Comparison of ENCODE assay signal across 8 cellular contexts in genomic region chr1:234963904-234964702, GRCh38.
DNase-seq lines count a peak whose midpoint lies in the region; ATAC-seq and TF ChIP-seq lines count a peak whose summit lies in the region.

No MANE protein-coding gene starts in this region.

- peak; percentile 29 for DNase-seq in activated CD4-positive, CD25-positive, alpha-beta regulatory T cell treated with anti-CD3 and anti-CD28 coated beads, Interleukin-2, amount 50 U/mL, for 72 hours
- no peak for DNase-seq in activated CD4-positive, CD25-positive, alpha-beta regulatory T cell (lab: John Stamatoyannopoulos, UW)
- peak; percentile 68 to 88 (median 79) for DNase-seq in body of pancreas
- DNase-seq in memory B cell (ENCODE audit: low spot score in 2 of 2): no peak
- no peak for DNase-seq in stimulated activated CD4-positive, alpha-beta T cell treated with anti-CD3 and anti-CD28 coated beads, Interleukin-4, amount 100 ng/mL, for 24 hours
- DNase-seq in amygdala (lab: John Stamatoyannopoulos, UW): no peak
- no peak for DNase-seq in stimulated activated CD4-positive, alpha-beta T cell treated with anti-CD3 and anti-CD28 coated beads, Interleukin-4, amount 100 ng/mL, for 4 hours

- ATAC-seq in body of pancreas: no peak
- no peak for ATAC-seq in memory B cell (ENCODE audit: low read depth)

- H3K4me1 ChIP-seq in body of pancreas: peaks cover 66% of the 10 kb centered on the region
- peaks cover 35% of the 10 kb centered on the region for H3K4me1 ChIP-seq in thymus (ENCODE audit: control insufficient read depth, insufficient read depth, low read length)

- no peaks in the 10 kb centered on the region for H3K9me3 ChIP-seq in body of pancreas
- no peaks in the 10 kb centered on the region for H3K9me3 ChIP-seq in thymus (ENCODE audit: control insufficient read depth)

- H3K36me3 ChIP-seq in body of pancreas (replicated peaks in 1 of 2; ENCODE audit: insufficient read depth in 1 of 2, low read depth in 2 of 2) (no peaks in the 10 kb centered on the region), thymus (ENCODE audit: control insufficient read depth, insufficient read depth) (no peaks in the 10 kb centered on the region)

- H3K27me3 Mint-ChIP-seq in memory B cell: no peaks in the 10 kb centered on the region

- H3K4me3 ChIP-seq in body of pancreas (no peak overlapping the region), thymus (ENCODE audit: low read length) (no peak overlapping the region)

- no peak for TF ChIP-seq POLR2A in body of pancreas (IDR thresholded peaks at IDR 0.05)

- peaks cover 5% of the 10 kb centered on the region for H3K9me3 Mint-ChIP-seq in memory B cell

- intact Hi-C loops in body of pancreas (cut with DNase I): no loop called here

- H3K27ac Mint-ChIP-seq in memory B cell: peak overlapping the region; percentile 98

- no peaks in the 10 kb centered on the region for H3K27me3 ChIP-seq in body of pancreas
- H3K27me3 ChIP-seq in thymus (ENCODE audit: control insufficient read depth, insufficient read depth): no peaks in the 10 kb centered on the region

- peak in 1 of 7 experiments; percentile 21 for TF ChIP-seq CTCF in body of pancreas (IDR thresholded peaks at IDR 0.05)

- peaks cover 4% of the 10 kb centered on the region for H3K36me3 Mint-ChIP-seq in memory B cell

- WGBS in body of pancreas, 2 donors: 12 to 21% methylated on average over 15 of the region's 15 CpGs
- WGBS in thymus: 81% methylated on average over 15 of the region's 15 CpGs

- H3K4me3 Mint-ChIP-seq in memory B cell: no peak overlapping the region

- H3K27ac ChIP-seq in body of pancreas (peak overlapping the region; percentile 81 to 96 (median 94)), thymus (ENCODE audit: low read depth) (peak overlapping the region; percentile 89)

- H3K4me1 Mint-ChIP-seq in memory B cell: peaks cover 41% of the 10 kb centered on the region

Comparison
In these comparisons a context has a peak if more than half of its experiments do, and no peak if none do; other contexts are left out.
1. DNase-seq: peak in activated CD4-positive, CD25-positive, alpha-beta regulatory T cell treated with anti-CD3 and anti-CD28 coated beads, Interleukin-2, amount 50 U/mL, for 72 hours (single experiment) and body of pancreas (4 of 4); none in activated CD4-positive, CD25-positive, alpha-beta regulatory T cell (0 of 4), memory B cell (0 of 2), stimulated activated CD4-positive, alpha-beta T cell treated with anti-CD3 and anti-CD28 coated beads, Interleukin-4, amount 100 ng/mL, for 24 hours (single experiment), amygdala (0 of 56) and stimulated activated CD4-positive, alpha-beta T cell treated with anti-CD3 and anti-CD28 coated beads, Interleukin-4, amount 100 ng/mL, for 4 hours (0 of 2).